25 cellular contexts compared by ENCODE assay signal in the genomic region with DNA sequence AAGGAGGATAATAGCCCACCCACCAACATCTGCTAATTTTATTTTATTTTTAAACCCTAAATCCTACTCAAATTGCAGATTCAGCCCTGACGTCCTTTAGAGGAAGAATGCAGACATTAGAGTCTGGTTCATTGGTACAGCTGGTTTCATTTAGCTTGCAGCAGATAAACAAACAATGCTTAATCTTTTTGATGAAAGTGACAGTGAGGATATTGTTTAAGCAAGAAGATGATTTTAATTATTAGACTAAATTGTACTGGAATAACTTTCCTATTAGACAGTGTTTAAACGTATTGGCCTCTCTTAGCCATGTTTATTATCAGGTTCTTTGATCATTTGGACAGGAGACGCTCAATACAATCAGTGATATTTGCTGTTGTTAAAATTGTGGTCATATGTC.
"Had no signal": no experiment of that assay in that cellular context is flagged by ENCODE, and none has a peak within 500 bp of the region (broad histone marks: within the 10 kb centered on the region; RNA-seq: fewer than 3 reads in every experiment).

No MANE protein-coding gene starts in this region.

- H3K9me3 ChIP-seq: body of pancreas, esophagus muscularis mucosa, thoracic aorta had no signal

- H3K36me3 ChIP-seq: cardiac muscle cell, esophagus muscularis mucosa, thoracic aorta, WERI-Rb-1 had no signal

- H3K4me3 ChIP-seq: body of pancreas, cardiac muscle cell, esophagus muscularis mucosa, thoracic aorta had no signal

- ATAC-seq: activated CD8-positive, alpha-beta memory T cell treated with anti-CD3 and anti-CD28 coated beads, Interleukin-2, amount 10 ng/mL, durations not matched to agents 7 days and 5 days; activated CD8-positive, alpha-beta T cell treated with anti-CD3 and anti-CD28 coated beads for 36 hours; body of pancreas; left cardiac atrium had no signal

- H3K27ac ChIP-seq: body of pancreas, cardiac muscle cell, esophagus muscularis mucosa, thoracic aorta, WERI-Rb-1 had no signal

- H3K27me3 ChIP-seq: body of pancreas, cardiac muscle cell, esophagus muscularis mucosa had no signal

- DNase-seq: activated CD4-positive, alpha-beta T cell treated with anti-CD3 and anti-CD28 coated beads, Interleukin-2, amount 10 ng/mL, durations not matched to agents 7 days and 5 days; activated CD4-positive, CD25-positive, alpha-beta regulatory T cell treated with anti-CD3 and anti-CD28 coated beads, Interleukin-2, amount 50 U/mL, for 72 hours; activated CD8-positive, alpha-beta memory T cell treated with anti-CD3 and anti-CD28 coated beads, Interleukin-2, amount 10 ng/mL, durations not matched to agents 7 days and 5 days; activated CD8-positive, alpha-beta T cell treated with anti-CD3 and anti-CD28 coated beads for 36 hours; activated effector memory CD4-positive, alpha-beta T cell treated with anti-CD3 and anti-CD28 coated beads, Interleukin-2, amount 50 U/mL, for 16 hours; activated naive CD4-positive, alpha-beta T cell treated with anti-CD3 and anti-CD28 coated beads, Interleukin-2, amount 10 ng/mL, durations not matched to agents 7 days and 5 days; activated T-cell treated with anti-CD3 and anti-CD28 coated beads for 4 hours; body of pancreas; effector CD4-positive, alpha-beta T cell; foreskin melanocyte; glutamatergic neuron; hippocampal formation; islet precursor cell; left cardiac atrium; nephron progenitor cell; nucleus accumbens; retina; stimulated activated CD4-positive, alpha-beta T cell treated with anti-CD3 and anti-CD28 coated beads, Interleukin-4, amount 100 ng/mL, for 1 hour; stimulated activated naive CD4-positive, alpha-beta T cell treated with Interleukin-2 at 50 U/mL for 16 hours; T-helper 1 cell; WERI-Rb-1 had no signal

- FAIRE-seq: TTC549 had no signal
